Comparison of ENCODE assay signal across 19 cellular contexts in the genomic region with DNA sequence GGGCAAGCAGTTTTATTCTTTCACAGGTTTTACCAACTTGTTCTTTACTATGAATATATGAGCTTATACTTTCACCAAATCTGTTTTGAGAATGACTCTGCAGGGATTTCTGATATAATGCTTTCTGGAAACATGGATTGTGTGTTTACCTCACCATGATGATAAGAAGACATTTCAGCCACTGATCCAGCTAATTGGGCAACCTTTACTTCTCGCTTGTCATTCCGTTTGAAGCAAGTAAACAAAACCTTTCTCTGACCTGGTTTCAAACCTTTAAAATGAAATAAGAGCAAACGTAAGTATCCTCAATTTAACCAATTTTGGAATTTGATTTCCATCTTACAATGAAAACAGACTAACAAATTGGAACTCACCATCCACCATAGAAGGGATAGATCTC. TPM values are rescaled to one million over a fixed set of nuclear protein-coding genes. Genes with fewer than 3 reads are reported as not detected.
DNase-seq lines count a peak whose midpoint lies in the region; ATAC-seq and TF ChIP-seq lines count a peak whose summit lies in the region.
"Had no signal": no experiment of that assay in that cellular context is flagged by ENCODE, and none has a peak within 500 bp of the region (broad histone marks: within the 10 kb centered on the region; RNA-seq: fewer than 3 reads in every experiment).

No MANE protein-coding gene starts in this region.

- H2AK5ac ChIP-seq in mesendoderm (ENCODE audit: low read length), result no peak overlapping the region

- no peak for TF ChIP-seq EP300 in SK-N-SH (IDR thresholded peaks at IDR 0.05; ENCODE audit: borderline replicate concordance in 1 of 2, low read depth in 1 of 2, low read length in 1 of 2)

- H3K9me3 ChIP-seq in SK-N-SH (no peaks in the 10 kb centered on the region), SK-N-MC (ENCODE audit: low read depth, low read length) (no peaks in the 10 kb centered on the region), esophagus squamous epithelium (no peaks in the 10 kb centered on the region)
- H3K9me3 ChIP-seq in CD4-positive, alpha-beta T cell (ENCODE audit: control insufficient read depth, low read length), result no peaks in the 10 kb centered on the region
- H3K9me3 ChIP-seq: BE2C had no signal

- H2BK5ac ChIP-seq in mesendoderm (ENCODE audit: low read length), result no peak overlapping the region

- H3K4me1 Mint-ChIP-seq in CD4-positive, alpha-beta T cell (ENCODE audit: low read depth), result peaks cover 22% of the 10 kb centered on the region

- no peak overlapping the region for H3K4ac ChIP-seq in mesendoderm (ENCODE audit: low read depth, low read length)

- DNase-seq in SK-N-SH (no peak), SK-N-MC (ENCODE audit: low read depth, low spot score) (no peak), left lobe of liver (ENCODE audit: low spot score) (no peak), mesendoderm (no peak), esophagus squamous epithelium (lab: John Stamatoyannopoulos, UW) (no peak), activated gamma-delta T cell treated with Interleukin-2 at 50 U/mL for 16 hours (no peak)
- no peak for DNase-seq in CD4-positive, alpha-beta T cell
- DNase-seq: BE2C; CD8-positive, alpha-beta T cell; DMS79; HCEC 1CT; NCI-H1436 treated with DMSO at 0.1 percent for 48 hours; NCI-H2029 treated with DMSO at 0.1 percent for 48 hours; NCI-H82; PC-9 had no signal

- CTCF ChIA-PET in SK-N-SH (lab: Yijun Ruan, JAX), result interaction anchor here (1.2 kb wide), 1 partner anchor 49 kb away, joined by 4 read pairs; no protein-coding TSS in a partner anchor
- CTCF ChIA-PET in CD4-positive, alpha-beta T cell (lab: Charles Lee), result interaction anchor here (0.8 to 0.9 kb wide), 2 partner anchors 72 to 129 kb away, joined by 3 read pairs; no protein-coding TSS in a partner anchor

- no peak overlapping the region for H3K4me3 ChIP-seq in SK-N-SH (ENCODE audit: low read depth in 2 of 2, low read length in 1 of 2)
- no peak overlapping the region for H3K4me3 ChIP-seq in SK-N-MC
- no peak overlapping the region for H3K4me3 ChIP-seq in mesendoderm (ENCODE audit: low read length)
- H3K4me3 ChIP-seq in esophagus squamous epithelium, result no peak overlapping the region
- H3K4me3 ChIP-seq: K562, PC-9 had no signal

- no peaks in the 10 kb centered on the region for H3K9me2 ChIP-seq in SK-N-SH

- ATAC-seq in SK-N-SH treated with all-trans-retinoic acid at 6 μM for 48 hours (no peak), left lobe of liver (peak; percentile 74)
- no peak for ATAC-seq in CD4-positive, alpha-beta T cell (ENCODE audit: poor library complexity)
- ATAC-seq: CD8-positive, alpha-beta T cell; K562 had no signal

- no peaks in the 10 kb centered on the region for H3K36me3 Mint-ChIP-seq in CD4-positive, alpha-beta T cell (ENCODE audit: low read depth)
- H3K36me3 Mint-ChIP-seq: CD8-positive, alpha-beta T cell had no signal

- H3K27me3 ChIP-seq in SK-N-SH (ENCODE audit: insufficient read depth) (no peaks in the 10 kb centered on the region), mesendoderm (ENCODE audit: insufficient read depth, low read length, poor library complexity) (no peaks in the 10 kb centered on the region), esophagus squamous epithelium (no peaks in the 10 kb centered on the region)
- no peaks in the 10 kb centered on the region for H3K27me3 ChIP-seq in CD4-positive, alpha-beta T cell (ENCODE audit: control insufficient read depth, insufficient read depth, low read length)
- H3K27me3 ChIP-seq: BE2C had no signal

- H3K9ac ChIP-seq in SK-N-SH (no peak overlapping the region), SK-N-MC (ENCODE audit: insufficient read length) (peak overlapping the region; percentile 14), mesendoderm (ENCODE audit: low read length) (no peak overlapping the region)

- H2BK120ac ChIP-seq in mesendoderm (ENCODE audit: low read depth, low read length), result no peak overlapping the region

- H3K79me1 ChIP-seq in mesendoderm (ENCODE audit: low read length), result no peaks in the 10 kb centered on the region

- H3K36me3 ChIP-seq in SK-N-SH (replicated peaks in 1 of 2; ENCODE audit: control insufficient read depth in 1 of 2, insufficient read depth in 2 of 2, low read length in 1 of 2) (peaks cover 59 to 61% of the 10 kb centered on the region in 2 experiments), SK-N-MC (ENCODE audit: insufficient read depth, low read length) (peaks cover 95% of the 10 kb centered on the region), mesendoderm (ENCODE audit: control insufficient read depth, insufficient read depth, low read length) (peaks cover 6% of the 10 kb centered on the region), esophagus squamous epithelium (peaks cover 0 to 3% (median 0%) of the 10 kb centered on the region in 3 donors)

- H4K20me1 ChIP-seq in SK-N-SH (ENCODE audit: insufficient read depth), result no peaks in the 10 kb centered on the region

- H4K8ac ChIP-seq in mesendoderm (ENCODE audit: low read depth, low read length), result no peak overlapping the region

- H3K23ac ChIP-seq in mesendoderm (ENCODE audit: low read length), result no peak overlapping the region

- H3K27ac ChIP-seq in SK-N-SH (ENCODE audit: low read depth in 2 of 2, low read length in 1 of 2), result peak overlapping the region in 1 of 2 experiments; percentile 6; a peak in 1 of 4 replicates
- no peak overlapping the region for H3K27ac ChIP-seq in CD4-positive, alpha-beta T cell (ENCODE audit: low read depth, low read length)
- peak overlapping the region; percentile 59 for H3K27ac ChIP-seq in SK-N-MC
- H3K27ac ChIP-seq in mesendoderm (ENCODE audit: low read depth, low read length), result no peak overlapping the region
- no peak overlapping the region for H3K27ac ChIP-seq in esophagus squamous epithelium
- H3K27ac ChIP-seq: 22Rv1, PC-9 had no signal

- no peak overlapping the region for H3K4me2 ChIP-seq in SK-N-SH
- H3K4me2 ChIP-seq in mesendoderm (ENCODE audit: low read length), result no peak overlapping the region
- H3K4me2 ChIP-seq: PC-9 had no signal

- H2BK15ac ChIP-seq in mesendoderm (replicated peaks; ENCODE audit: low read depth), result no peak overlapping the region

- H3K4me1 ChIP-seq in SK-N-SH (ENCODE audit: control insufficient read depth in 1 of 2, insufficient read depth in 2 of 2, low read depth in 1 of 2, low read length in 1 of 2), result no peaks in the 10 kb centered on the region; a peak in 1 of 4 replicates
- H3K4me1 ChIP-seq in mesendoderm (ENCODE audit: control insufficient read depth, low read depth, low read length), result no peaks in the 10 kb centered on the region
- no peaks in the 10 kb centered on the region for H3K4me1 ChIP-seq in esophagus squamous epithelium
- H3K4me1 ChIP-seq: BE2C had no signal

- H3K27me3 Mint-ChIP-seq in CD4-positive, alpha-beta T cell, result no peaks in the 10 kb centered on the region

- TF ChIP-seq POLR2A in esophagus squamous epithelium (IDR thresholded peaks at IDR 0.05), result no peak

- H3K18ac ChIP-seq in mesendoderm (ENCODE audit: low read length), result no peak overlapping the region

- H4K5ac ChIP-seq in mesendoderm (ENCODE audit: low read length), result no peak overlapping the region

- intact Hi-C loops in CD4-positive, alpha-beta T cell (cut with DNase I, micrococcal nuclease), result loop anchor here (5.0 kb wide), 3 partner anchors 38 to 73 kb away; a partner anchor contains a TSS
- intact Hi-C loops in esophagus squamous epithelium (cut with DNase I), result no loop called here

- no peaks in the 10 kb centered on the region for H3K9me3 Mint-ChIP-seq in CD4-positive, alpha-beta T cell
- H3K9me3 Mint-ChIP-seq: CD8-positive, alpha-beta T cell had no signal

- no peak for TF ChIP-seq RAD21 in SK-N-SH (IDR thresholded peaks at IDR 0.05; ENCODE audit: low read length)

- H3K4me3 Mint-ChIP-seq in CD4-positive, alpha-beta T cell, result no peak overlapping the region
- H3K4me3 Mint-ChIP-seq: CD8-positive, alpha-beta T cell had no signal

- no peak overlapping the region; the same call in 1 of the 2 replicates for H2AFZ ChIP-seq in SK-N-SH (ENCODE audit: low read depth)
- H2AFZ ChIP-seq: PC-9 had no signal

- POLR2A ChIA-PET in SK-N-SH (lab: Yijun Ruan, JAX), result no interaction called here
- POLR2A ChIA-PET in CD4-positive, alpha-beta T cell (lab: Charles Lee), result interaction anchor here (1.1 kb wide), 1 partner anchor 14 kb away, joined by 3 read pairs; a partner anchor contains a TSS

- 93% methylated on average over 3 of the region's 3 CpGs for whole genome bisulfite sequencing in SK-N-SH (ENCODE audit: low lambda C conversion rate)
- WGBS in mesendoderm (ENCODE audit: extremely low coverage, insufficient coverage, low lambda C conversion rate), result no CpG with 5 or more reads among the region's 3 CpGs
- 84 to 87% methylated on average over 3 of the region's 3 CpGs for WGBS in esophagus squamous epithelium, 2 donors

- H3K79me2 ChIP-seq in SK-N-SH (ENCODE audit: insufficient read depth) (peaks cover 20% of the 10 kb centered on the region), mesendoderm (ENCODE audit: control insufficient read depth, insufficient read depth, low read length) (no peaks in the 10 kb centered on the region)

- H3K56ac ChIP-seq in mesendoderm (ENCODE audit: low read length), result no peak overlapping the region

- peaks cover 59% of the 10 kb centered on the region for H3F3A ChIP-seq in SK-N-SH (replicated peaks; ENCODE audit: insufficient read depth)

- no peak for TF ChIP-seq CTCF in SK-N-SH (IDR thresholded peaks at IDR 0.05)
- TF ChIP-seq CTCF in CD4-positive, alpha-beta T cell (IDR thresholded peaks at IDR 0.05), result no peak
- no peak for TF ChIP-seq CTCF in esophagus squamous epithelium (IDR thresholded peaks at IDR 0.05)

- peak overlapping the region; percentile 57 for H3K27ac Mint-ChIP-seq in CD4-positive, alpha-beta T cell
- H3K27ac Mint-ChIP-seq: CD8-positive, alpha-beta T cell had no signal

RNA-seq across cellular contexts. Expression of a gene that starts 13.7 kb away (rescaled TPM):
- polyA plus RNA-seq in SK-N-SH (2012; rRNA removed), result 20.6 and 23.2 TPM in 2 replicates
- 31.8 and 42.2 TPM in 2 replicates for polyA plus RNA-seq in SK-N-SH (2012; cell fraction: cytosol; rRNA removed)
- 11.8 and 25.8 TPM in 2 replicates for polyA plus RNA-seq in SK-N-SH (2012; cell fraction: nucleus; rRNA removed)
- total RNA-seq in CD4-positive, alpha-beta T cell, result 1 to 10 TPM; 3.6 to 3.8 TPM
- total RNA-seq in left lobe of liver (1.8 TPM), esophagus squamous epithelium (10 to 100 TPM; 24.9 to 87.1 (median 50.6) TPM)
- 122 TPM for polyA plus RNA-seq in mesendoderm (2013, experiment 1 of 2)
- 126 TPM for polyA plus RNA-seq in mesendoderm (2013, experiment 2 of 2)

RNA-seq across cellular contexts. Expression of a gene that starts 39.2 kb away (rescaled TPM):
- 101 and 128 TPM in 2 replicates for polyA plus RNA-seq in SK-N-SH (2012; rRNA removed)
- polyA plus RNA-seq in SK-N-SH (2012; cell fraction: cytosol; rRNA removed), result 92.5 and 132 TPM in 2 replicates
- polyA plus RNA-seq in SK-N-SH (2012; cell fraction: nucleus; rRNA removed), result 60.9 and 69.1 TPM in 2 replicates
- total RNA-seq in CD4-positive, alpha-beta T cell, result 1 to 10 TPM; 2.5 to 2.6 TPM
- total RNA-seq in left lobe of liver, result 501 TPM
- polyA plus RNA-seq in mesendoderm (2013, experiment 1 of 2), result 39.6 TPM
- polyA plus RNA-seq in mesendoderm (2013, experiment 2 of 2), result 39.0 TPM
- 100 to 1,000 TPM in 1 of 4 donors, 10 to 100 TPM in 3; 27.1 to 154 (median 73.0) TPM for total RNA-seq in esophagus squamous epithelium

RNA-seq across cellular contexts. Expression of a gene that starts 39.5 kb away (rescaled TPM):
- polyA plus RNA-seq in SK-N-SH (2012; rRNA removed), result not detected in 2 replicates
- polyA plus RNA-seq in SK-N-SH (2012; cell fraction: cytosol; rRNA removed), result not detected in 2 replicates
- not detected in 2 replicates for polyA plus RNA-seq in SK-N-SH (2012; cell fraction: nucleus; rRNA removed)
- not detected for total RNA-seq in CD4-positive, alpha-beta T cell
- total RNA-seq in left lobe of liver (0.68 TPM), esophagus squamous epithelium (1 to 10 TPM in 1 of 4 donors, under 1 TPM in 2, not detected in 1; 0.38 to 1.7 (median 0.47) TPM)
- not detected for polyA plus RNA-seq in mesendoderm (2013, experiment 1 of 2)
- polyA plus RNA-seq in mesendoderm (2013, experiment 2 of 2), result not detected
- total RNA-seq: CD8-positive, alpha-beta T cell; NCI-H460; PC-9 had no signal

Comparison
In these comparisons a context has a peak if more than half of its experiments do, and no peak if none do; other contexts are left out.
1. RNA of a gene that starts 39.2 kb away (total RNA-seq): 501 TPM in left lobe of liver (single experiment) and 27.1 to 154 TPM in esophagus squamous epithelium; 2.5 to 2.6 TPM in CD4-positive, alpha-beta T cell; every median in the first group is over 4 times any median in the second.